Comparison of ENCODE assay signal across 16 cellular contexts in genomic region chr12:107650977-107651376, GRCh38.
"Had no signal": no experiment of that assay in that cellular context is flagged by ENCODE, and none has a peak within 500 bp of the region (broad histone marks: within the 10 kb centered on the region; RNA-seq: fewer than 3 reads in every experiment).

No MANE protein-coding gene starts in this region.

- DNase-seq: activated CD4-positive, alpha-beta T cell treated with anti-CD3 and anti-CD28 coated beads, Interleukin-2, amount 10 ng/mL, durations not matched to agents 7 days and 5 days; activated CD8-positive, alpha-beta T cell treated with anti-CD3 and anti-CD28 coated beads, Interleukin-2, amount 10 ng/mL, durations not matched to agents 7 days and 5 days; activated naive CD4-positive, alpha-beta T cell treated with Interleukin-2 at 50 U/mL for 16 hours; activated naive CD8-positive, alpha-beta T cell treated with anti-CD3 and anti-CD28 coated beads, Interleukin-2, amount 10 ng/mL, durations not matched to agents 7 days and 5 days; activated T-cell treated with anti-CD3 and anti-CD28 coated beads, Interleukin-2, amount 50 U/mL, for 24 hours; effector CD4-positive, alpha-beta T cell; gastrocnemius medialis; heart left ventricle; left ventricle myocardium superior; mucosa of descending colon; naive B cell; stimulated activated CD4-positive, alpha-beta T cell treated with anti-CD3 and anti-CD28 coated beads, Interleukin-4, amount 100 ng/mL, for 1 hour; testis had no signal

- H3K9me3 ChIP-seq: gastrocnemius medialis, heart left ventricle, mucosa of descending colon, testis had no signal

- H2AFZ ChIP-seq: neural progenitor cell had no signal

- H3K36me3 ChIP-seq: gastrocnemius medialis, heart left ventricle, neural progenitor cell had no signal

- H3K4me3 ChIP-seq: coronary artery, gastrocnemius medialis, heart left ventricle, mucosa of descending colon, neural progenitor cell, smooth muscle cell, testis had no signal

- H3K4me1 ChIP-seq: gastrocnemius medialis had no signal

- H3K27ac ChIP-seq: coronary artery, gastrocnemius medialis, neural progenitor cell, testis had no signal

- H3K9ac ChIP-seq: neural progenitor cell had no signal

- H3K27me3 ChIP-seq: gastrocnemius medialis, heart left ventricle, neural progenitor cell, testis had no signal

- H3K4me2 ChIP-seq: neural progenitor cell, smooth muscle cell had no signal
